In the genomic region with DNA sequence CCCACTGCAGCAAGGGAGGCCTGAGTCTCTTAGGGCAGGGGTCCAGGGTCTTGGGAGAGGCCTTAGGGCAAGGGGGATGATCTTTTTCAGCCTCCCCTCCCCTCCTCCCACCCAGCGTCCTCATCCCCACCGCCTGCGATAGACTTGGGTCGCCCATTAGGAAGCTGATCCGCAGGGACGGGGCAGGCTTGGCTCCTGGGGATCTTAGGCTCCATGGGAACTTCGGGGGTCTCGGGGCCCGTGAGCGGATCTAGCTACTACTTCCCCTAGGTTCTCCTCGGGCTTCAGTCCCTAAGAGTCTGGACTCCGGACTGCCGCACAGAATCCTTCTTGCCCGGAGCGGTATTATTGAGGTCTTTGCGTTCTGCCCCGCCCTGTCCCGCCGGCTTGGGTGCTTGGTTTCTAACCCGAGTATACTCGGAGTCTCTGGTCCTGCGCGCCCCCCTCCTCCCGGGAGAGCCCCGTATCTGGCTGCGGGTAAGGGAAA, we compare ENCODE assay signal across 9 cellular contexts. TPM values are rescaled to one million over a fixed set of nuclear protein-coding genes. Genes with fewer than 3 reads are reported as not detected.
A peak's percentile ranks its signal among the peaks of the same experiment; 100 is the strongest.
DNase-seq lines count a peak whose midpoint lies in the region; ATAC-seq, FAIRE-seq and TF ChIP-seq lines count a peak whose summit lies in the region.
"Had no signal": no experiment of that assay in that cellular context is flagged by ENCODE, and none has a peak within 500 bp of the region (broad histone marks: within the 10 kb centered on the region; RNA-seq: fewer than 3 reads in every experiment).

No MANE protein-coding gene starts in this region.

- H3K36me3 Mint-ChIP-seq in Calu3 (ENCODE audit: insufficient read depth, unreplicated experiment), result peaks cover 16% of the 10 kb centered on the region
- H3K36me3 Mint-ChIP-seq in progenitor cell of endocrine pancreas (ENCODE audit: insufficient read depth), result no peaks in the 10 kb centered on the region

- intact Hi-C loops in Calu3 (cut with micrococcal nuclease; ENCODE audit: unreplicated experiment), result no loop called here
- intact Hi-C loops in Panc1 (cut with micrococcal nuclease; ENCODE audit: unreplicated experiment), result no loop called here
- intact Hi-C loops in sciatic nerve (cut with DNase I), result no loop called here

- no peaks in the 10 kb centered on the region for H3K4me1 Mint-ChIP-seq in Calu3 (ENCODE audit: low read depth, unreplicated experiment)
- H3K4me1 Mint-ChIP-seq in progenitor cell of endocrine pancreas (ENCODE audit: low read depth), result peaks cover 19% of the 10 kb centered on the region

- H3K4me1 ChIP-seq in Panc1 (ENCODE audit: control insufficient read depth, insufficient read depth, low read length) (peaks cover 19% of the 10 kb centered on the region), fibroblast of lung (ENCODE audit: control insufficient read depth, extremely low read depth, insufficient read depth, low read length) (peaks cover 3% of the 10 kb centered on the region)

- H3K27me3 ChIP-seq in Panc1 (ENCODE audit: control insufficient read depth, insufficient read depth, low read length) (peaks cover 32% of the 10 kb centered on the region), fibroblast of lung (ENCODE audit: control insufficient read depth, insufficient read depth, low read length) (peaks cover 31% of the 10 kb centered on the region)

- TF ChIP-seq CTCF in Calu3 (IDR thresholded peaks at IDR 0.05; ENCODE audit: unreplicated experiment) (no peak), Panc1 (IDR thresholded peaks at IDR 0.05) (no peak), fibroblast of lung (conservative IDR thresholded peaks at IDR 0.05 in 1 of 2, IDR thresholded peaks at IDR 0.05 in 1 of 2; ENCODE audit: low read depth in 1 of 2, low read length in 2 of 2) (no peak), progenitor cell of endocrine pancreas (IDR thresholded peaks at IDR 0.05; ENCODE audit: unreplicated experiment) (no peak)

- H3K27me3 Mint-ChIP-seq in Calu3 (ENCODE audit: unreplicated experiment), result peaks cover 59% of the 10 kb centered on the region
- peaks cover 96% of the 10 kb centered on the region for H3K27me3 Mint-ChIP-seq in progenitor cell of endocrine pancreas

- peaks cover 2% of the 10 kb centered on the region; the same call in 1 of the 2 replicates for H3K36me3 ChIP-seq in Panc1 (ENCODE audit: control insufficient read depth, insufficient read depth, low read length)
- H3K36me3 ChIP-seq in fibroblast of lung (ENCODE audit: control insufficient read depth, insufficient read depth, low read length), result no peaks in the 10 kb centered on the region

- H3K27ac ChIP-seq in Panc1 (ENCODE audit: low read length) (no peak overlapping the region), fibroblast of lung (ENCODE audit: insufficient read depth, low read length) (no peak overlapping the region)

- H3K27ac Mint-ChIP-seq in Calu3 (ENCODE audit: unreplicated experiment) (no peak overlapping the region), progenitor cell of endocrine pancreas (peak overlapping the region; percentile 38)

- H3K4me3 Mint-ChIP-seq in Calu3 (ENCODE audit: low read depth, unreplicated experiment) (peak overlapping the region; percentile 72), progenitor cell of endocrine pancreas (ENCODE audit: low read depth) (peak overlapping the region; percentile 61)

- ATAC-seq in Panc1, result peak; percentile 16; the same call in 1 of the 2 replicates
- no peak for ATAC-seq in HG03139 (IDR thresholded peaks at IDR 0.05; ENCODE audit: unreplicated experiment)
- no peak for ATAC-seq in sciatic nerve

- no peak overlapping the region for H2AFZ ChIP-seq in fibroblast of lung (ENCODE audit: low read length)

- H4K20me1 ChIP-seq in fibroblast of lung (ENCODE audit: control insufficient read depth, extremely low read depth, insufficient read depth, low read length), result no peaks in the 10 kb centered on the region

- H3K9me3 ChIP-seq in Panc1 (ENCODE audit: control insufficient read depth, insufficient read depth, low read depth, low read length) (no peaks in the 10 kb centered on the region), fibroblast of lung (ENCODE audit: control insufficient read depth, insufficient read depth, low read depth, low read length) (no peaks in the 10 kb centered on the region)

- POLR2A ChIA-PET in Panc1 (lab: Charles Lee), result interaction anchor here (0.6 kb wide), 1 partner anchor 327 kb away, joined by 4 read pairs; no protein-coding TSS in a partner anchor

- H3K9me3 Mint-ChIP-seq in Calu3 (ENCODE audit: low read depth, unreplicated experiment) (no peaks in the 10 kb centered on the region), progenitor cell of endocrine pancreas (ENCODE audit: low read depth) (no peaks in the 10 kb centered on the region)

- no peak for DNase-seq in Calu3
- DNase-seq in Panc1 (ENCODE audit: low read depth, low spot score), result no peak
- no peak for DNase-seq in fibroblast of lung (ENCODE audit: low read depth in 2 of 2)
- DNase-seq in progenitor cell of endocrine pancreas (ENCODE audit: low spot score, unreplicated experiment), result no peak
- DNase-seq in NCI-H524 (lab: John Stamatoyannopoulos, UW), result no peak
- DNase-seq in HTR-8/SVneo (ENCODE audit: insufficient read length, low spot score), result no peak
- DNase-seq in sciatic nerve (ENCODE audit: low spot score), result no peak

- H3K4me3 ChIP-seq in Panc1 (ENCODE audit: low read depth in 2 of 2, low read length in 2 of 2) (peak overlapping the region; percentile 39 to 54), fibroblast of lung (replicated peaks in 1 of 4; ENCODE audit: control extremely low read depth in 1 of 4, insufficient read depth in 1 of 4, low read depth in 3 of 4, low read length in 4 of 4) (peak overlapping the region in 3 of 4 experiments; percentile 13 to 41 (median 37))

- H3K4me2 ChIP-seq in fibroblast of lung (ENCODE audit: extremely low read depth, insufficient read depth, low read length), result peak overlapping the region; percentile 69

- no TSS peak for BruUV-seq in Calu3 (replicated peaks; lab: Mats Ljungman, UMichigan)
- BruUV-seq in Panc1 (replicated peaks; lab: Mats Ljungman, UMichigan), result no TSS peak

- in situ Hi-C loops in Panc1 (cut with HindIII; ENCODE audit: low pct_unique_long_range_greater_than_20kb, low sequenced_read_pairs), result no loop called here

- CTCF ChIA-PET in Calu3 (lab: Charles Lee) (no interaction called here), Panc1 (lab: Charles Lee) (interaction anchor here (0.6 to 0.7 kb wide), 2 partner anchors 153 to 898 kb away, joined by 3 to 4 read pairs; no protein-coding TSS in a partner anchor)

- no peaks in the 10 kb centered on the region for H3K79me2 ChIP-seq in fibroblast of lung (ENCODE audit: control insufficient read depth, insufficient read depth, low read length)

- no peak for FAIRE-seq in HTR-8/SVneo (lab: Jason Lieb, UNC)

- no peak overlapping the region for H3K9ac ChIP-seq in fibroblast of lung (ENCODE audit: insufficient read depth, low read length)

RNA-seq across cellular contexts. Expression of a gene that starts 2.2 kb away (rescaled TPM):
- total RNA-seq in Calu3 (2022), result 0.91 and 1.3 TPM in 2 replicates
- 2.2 TPM for total RNA-seq in Panc1 (2021; ENCODE audit: unreplicated experiment)
- 4.6 TPM for polyA plus RNA-seq in Panc1 (2012; ENCODE audit: insufficient read length)
- 0.26 and 1.8 TPM in 2 replicates for total RNA-seq in fibroblast of lung
- polyA plus RNA-seq in fibroblast of lung, result 0.90 and 1.1 TPM in 2 replicates
- polyA plus RNA-seq in fibroblast of lung (2012), result 0.89 and 1.1 TPM in 2 replicates
- polyA minus RNA-seq in fibroblast of lung (ENCODE audit: low replicate concordance), result 1.1 TPM in 1 of 2 replicates, not detected in the other
- 0.93 and 1.3 TPM in 2 replicates for total RNA-seq in progenitor cell of endocrine pancreas
- total RNA-seq in sciatic nerve, result 8.3 TPM
- total RNA-seq: mononuclear cell had no signal
